Comparison of ENCODE assay signal across 26 cellular contexts in the genomic region with DNA sequence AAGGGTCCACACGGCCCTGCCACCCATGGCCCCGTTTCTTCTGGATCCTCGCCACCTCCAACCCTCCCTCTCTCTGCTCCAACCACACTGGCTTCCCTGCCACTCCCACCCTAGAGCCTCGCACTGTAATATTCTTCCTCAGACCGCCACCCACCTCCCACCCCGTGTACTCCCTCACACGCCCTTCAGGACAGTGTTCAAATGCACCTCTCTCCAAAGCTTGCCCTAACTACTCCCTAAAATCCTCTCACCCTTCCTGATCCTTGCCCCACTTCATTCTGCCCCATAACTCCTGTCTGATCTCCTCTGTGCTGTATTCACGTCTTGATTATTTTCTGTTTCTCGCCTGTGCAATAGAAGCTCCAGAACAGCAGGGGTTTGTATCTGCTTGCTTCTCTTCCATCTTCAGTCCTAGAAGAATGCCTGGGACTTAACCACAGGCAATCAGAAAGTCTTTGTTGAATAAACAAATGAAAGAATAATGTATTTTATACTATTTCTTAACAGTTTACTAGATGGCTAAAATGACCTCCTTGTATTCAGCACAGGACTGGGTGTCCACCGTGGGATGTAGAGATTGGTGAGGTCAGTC. TPM values are rescaled to one million over a fixed set of nuclear protein-coding genes. Genes with fewer than 3 reads are reported as not detected.
DNase-seq lines count a peak whose midpoint lies in the region; ATAC-seq and TF ChIP-seq lines count a peak whose summit lies in the region.
"Had no signal": no experiment of that assay in that cellular context is flagged by ENCODE, and none has a peak within 500 bp of the region (broad histone marks: within the 10 kb centered on the region; RNA-seq: fewer than 3 reads in every experiment).

No MANE protein-coding gene starts in this region.

- H4K8ac ChIP-seq in mesenchymal stem cell (ENCODE audit: low read length): no peak overlapping the region

- no peak overlapping the region for H3K4me2 ChIP-seq in mesenchymal stem cell (ENCODE audit: low read length, poor library complexity, severe bottlenecking)
- H3K4me2 ChIP-seq: GM23338, KMS-11 had no signal

- no peak overlapping the region for H2BK12ac ChIP-seq in mesenchymal stem cell (ENCODE audit: low read length in 2 of 2)

- no peak overlapping the region for H3K23ac ChIP-seq in mesenchymal stem cell (ENCODE audit: low read length in 2 of 2)

- TF ChIP-seq CTCF in right atrium auricular region (IDR thresholded peaks at IDR 0.05): no peak

- no peak overlapping the region for H4K91ac ChIP-seq in mesenchymal stem cell (ENCODE audit: low read length)

- no peak overlapping the region for H2AK5ac ChIP-seq in mesenchymal stem cell (ENCODE audit: low read length, severe bottlenecking)

- no peak for DNase-seq in right atrium auricular region (ENCODE audit: low spot score)
- DNase-seq in Right ventricle myocardium superior: no peak
- DNase-seq in mesenchymal stem cell: no peak
- DNase-seq in ecto neural progenitor cell (ENCODE audit: low spot score): no peak
- DNase-seq in NCI-H146 treated with DMSO at 0.1 percent for 48 hours (lab: John Stamatoyannopoulos, UW; ENCODE audit: unreplicated experiment): no peak
- no peak for DNase-seq in SK-N-DZ (ENCODE audit: low spot score)
- DNase-seq: activated CD4-positive, alpha-beta T cell treated with anti-CD3 and anti-CD28 coated beads, Interleukin-2, amount 50 U/mL, for 48 hours; activated CD8-positive, alpha-beta memory T cell treated with anti-CD3 and anti-CD28 coated beads, Interleukin-2, amount 50 U/mL, for 48 hours; activated naive CD8-positive, alpha-beta T cell treated with anti-CD3 and anti-CD28 coated beads for 36 hours; BE2C; DMS79 treated with DMSO at 0.1 percent for 48 hours; hippocampal formation; left lung; NCI-H146; NCI-H510A; ovary; retina; SJCRH30; stimulated activated CD4-positive, alpha-beta T cell treated with anti-CD3 and anti-CD28 coated beads, Interleukin-4, amount 100 ng/mL, for 4 hours; stimulated activated naive CD4-positive, alpha-beta T cell treated with Interleukin-2 at 50 U/mL for 16 hours; T-cell had no signal

- H3K27ac ChIP-seq in right atrium auricular region (peak overlapping the region; percentile 15 to 44), cingulate gyrus (ENCODE audit: low read depth, low read length) (peak overlapping the region; percentile 39), mesenchymal stem cell (ENCODE audit: low read length, poor library complexity, severe bottlenecking) (no peak overlapping the region)
- H3K27ac ChIP-seq: KMS-11, left lung, ovary, SJCRH30 had no signal

- no peak overlapping the region for H2AFZ ChIP-seq in mesenchymal stem cell (ENCODE audit: low read depth, low read length)
- H2AFZ ChIP-seq: GM23338 had no signal

- intact Hi-C loops in Right ventricle myocardium superior (cut with DNase I): no loop called here

- 82% methylated on average over 10 of the region's 10 CpGs for WGBS in mesenchymal stem cell

- H3K9me3 ChIP-seq in right atrium auricular region (no peaks in the 10 kb centered on the region), mesenchymal stem cell (ENCODE audit: control insufficient read depth, low read length) (no peaks in the 10 kb centered on the region)
- H3K9me3 ChIP-seq: BE2C, left lung, ovary, SJCRH30, tibial nerve had no signal

- H3K4ac ChIP-seq in mesenchymal stem cell (ENCODE audit: low read depth in 1 of 2, low read length in 2 of 2): no peak overlapping the region

- no peak overlapping the region for H2BK120ac ChIP-seq in mesenchymal stem cell (ENCODE audit: low read depth, low read length)

- no peaks in the 10 kb centered on the region for H3K27me3 ChIP-seq in right atrium auricular region
- no peaks in the 10 kb centered on the region for H3K27me3 ChIP-seq in mesenchymal stem cell (ENCODE audit: control insufficient read depth in 1 of 2, insufficient read depth in 1 of 2, low read length in 2 of 2)
- H3K27me3 ChIP-seq: BE2C, left lung, ovary, SJCRH30, tibial nerve had no signal

- peak overlapping the region; percentile 89 for H3K9ac ChIP-seq in mesenchymal stem cell (ENCODE audit: low read length)
- H3K9ac ChIP-seq: KMS-11 had no signal

- H3K4me1 ChIP-seq in right atrium auricular region: peaks cover 0 to 7% of the 10 kb centered on the region in 2 donors
- no peaks in the 10 kb centered on the region for H3K4me1 ChIP-seq in mesenchymal stem cell (ENCODE audit: control insufficient read depth, insufficient read depth, low read depth, low read length)
- H3K4me1 ChIP-seq: BE2C had no signal

- H3K4me3 ChIP-seq in right atrium auricular region: no peak overlapping the region
- H3K4me3 ChIP-seq in mesenchymal stem cell (ENCODE audit: insufficient read depth in 1 of 2, low read depth in 1 of 2, low read length in 2 of 2): peak overlapping the region in 1 of 2 experiments; percentile 69
- H3K4me3 ChIP-seq: GM23338, left lung, ovary, SJCRH30, tibial nerve had no signal

- H2BK5ac ChIP-seq in mesenchymal stem cell (ENCODE audit: low read depth, low read length, poor library complexity, severe bottlenecking): no peak overlapping the region

- no peak overlapping the region for H3K14ac ChIP-seq in mesenchymal stem cell (ENCODE audit: low read length in 2 of 2)

- no peaks in the 10 kb centered on the region for H3K79me1 ChIP-seq in mesenchymal stem cell (replicated peaks; ENCODE audit: low read length, poor library complexity, severe bottlenecking)

- H3K18ac ChIP-seq in mesenchymal stem cell (ENCODE audit: low read depth in 1 of 2, low read length in 2 of 2): no peak overlapping the region

- ATAC-seq in Right ventricle myocardium superior (ENCODE audit: poor library complexity) (no peak), HG03460 (IDR thresholded peaks at IDR 0.05; ENCODE audit: unreplicated experiment) (no peak)
- ATAC-seq: left lung had no signal

- no peak overlapping the region for H2BK15ac ChIP-seq in mesenchymal stem cell (ENCODE audit: low read depth, poor library complexity, severe bottlenecking)

- H3K36me3 ChIP-seq in right atrium auricular region (no peaks in the 10 kb centered on the region), mesenchymal stem cell (ENCODE audit: control insufficient read depth in 1 of 2, insufficient read depth in 2 of 2, low read depth in 1 of 2, low read length in 2 of 2) (no peaks in the 10 kb centered on the region)
- H3K36me3 ChIP-seq: BE2C, left lung, ovary, SJCRH30, tibial nerve had no signal

RNA-seq across cellular contexts. Expression of gene EPB41L3, which starts 25.5 kb away (rescaled TPM):
- 10 to 100 TPM; 12.6 to 22.5 TPM for total RNA-seq in right atrium auricular region
- total RNA-seq in Right ventricle myocardium superior: 6.8 TPM
- polyA plus RNA-seq in mesenchymal stem cell (2013, experiment 1 of 2): 0.23 TPM
- polyA plus RNA-seq in mesenchymal stem cell (2013, experiment 2 of 2): 0.33 TPM
- 49.0 and 52.9 TPM in 2 replicates for polyA plus RNA-seq in SK-N-DZ (2014; cell fraction: cytosol; rRNA removed)
- polyA plus RNA-seq in SK-N-DZ (2014; cell fraction: nucleus; rRNA removed): 65.4 and 69.7 TPM in 2 replicates
- total RNA-seq: SJCRH30 had no signal
